In the genomic region with DNA sequence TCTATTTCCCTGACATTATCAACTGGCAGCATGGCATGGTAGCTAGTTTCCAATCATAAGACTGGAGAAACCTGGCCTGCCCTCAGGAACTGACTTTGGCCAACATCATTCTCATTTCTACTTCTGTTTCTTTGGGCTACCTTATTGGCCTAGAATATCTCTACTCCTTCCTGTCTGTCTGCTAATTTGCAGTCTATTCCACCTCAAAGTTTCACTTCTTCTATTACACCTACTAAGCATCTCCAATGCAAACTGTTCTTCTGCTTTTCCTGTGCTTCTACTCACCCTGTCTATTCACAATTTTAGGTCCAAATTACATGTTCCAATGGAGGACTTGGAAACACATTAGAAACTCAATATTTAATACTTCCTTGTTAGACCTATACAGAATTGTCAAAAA, we compare ENCODE assay signal across 13 cellular contexts.
DNase-seq lines count a peak whose midpoint lies in the region; ATAC-seq, FAIRE-seq and TF ChIP-seq lines count a peak whose summit lies in the region.
"Had no signal": no experiment of that assay in that cellular context is flagged by ENCODE, and none has a peak within 500 bp of the region (broad histone marks: within the 10 kb centered on the region; RNA-seq: fewer than 3 reads in every experiment).

No MANE protein-coding gene starts in this region.

- H3K9me3 ChIP-seq in OCI-LY3 (ENCODE audit: insufficient read depth, low read length) (no peaks in the 10 kb centered on the region), GM23248 (ENCODE audit: low read depth) (no peaks in the 10 kb centered on the region)
- H3K9me3 ChIP-seq: right lobe of liver, transverse colon had no signal

- no peak for DNase-seq in H54 (ENCODE audit: insufficient read length, low spot score)
- no peak for DNase-seq in AML-193 (lab: John Stamatoyannopoulos, UW)
- no peak for DNase-seq in dedifferentiated amniotic fluid mesenchymal stem cell (ENCODE audit: extremely low spot score)
- no peak for DNase-seq in GM23248
- DNase-seq: activated CD8-positive, alpha-beta memory T cell treated with anti-CD3 and anti-CD28 coated beads for 24 hours; NCI-H748 treated with DMSO at 0.1 percent for 48 hours; right lobe of liver; transverse colon had no signal

- TF ChIP-seq POLR2A in GM18505 (IDR thresholded peaks at IDR 0.05; ENCODE audit: borderline replicate concordance, extremely low read depth, insufficient read depth, insufficient read length), result no peak
- TF ChIP-seq POLR2A in H54 (IDR thresholded peaks at IDR 0.05; ENCODE audit: low read depth, low read length), result no peak

- no peak overlapping the region for H2AFZ ChIP-seq in OCI-LY3 (ENCODE audit: low read depth, low read length)
- no peak overlapping the region for H2AFZ ChIP-seq in GM23248
- H2AFZ ChIP-seq: hepatocyte had no signal

- no peaks in the 10 kb centered on the region for H3K36me3 ChIP-seq in OCI-LY3 (replicated peaks; ENCODE audit: low read depth, low read length)
- no peaks in the 10 kb centered on the region for H3K36me3 ChIP-seq in GM23248 (ENCODE audit: low read depth)
- H3K36me3 ChIP-seq: right lobe of liver, transverse colon had no signal

- H3K79me2 ChIP-seq in OCI-LY3 (ENCODE audit: low read length) (no peaks in the 10 kb centered on the region), GM23248 (ENCODE audit: insufficient read depth) (no peaks in the 10 kb centered on the region)
- H3K79me2 ChIP-seq: hepatocyte had no signal

- no peak for FAIRE-seq in H54 (lab: Jason Lieb, UNC)

- in situ Hi-C loops in GM23248 (cut with MboI), result no loop called here

- no peaks in the 10 kb centered on the region for H4K20me1 ChIP-seq in OCI-LY3 (ENCODE audit: insufficient read depth, low read length)
- no peaks in the 10 kb centered on the region for H4K20me1 ChIP-seq in GM23248 (ENCODE audit: insufficient read depth)

- 0 out of 2 replicates have a peak overlapping the region, but pooled peaks have one; percentile 18 for H3K4me2 ChIP-seq in OCI-LY3 (ENCODE audit: low read length)
- no peak overlapping the region for H3K4me2 ChIP-seq in GM23248 (ENCODE audit: unreplicated experiment)
- H3K4me2 ChIP-seq: hepatocyte had no signal

- ATAC-seq in GM18505 (IDR thresholded peaks at IDR 0.05; ENCODE audit: unreplicated experiment) (peak; percentile 98), GM21381 (IDR thresholded peaks at IDR 0.05; ENCODE audit: unreplicated experiment) (peak; percentile 80), HG03108 (IDR thresholded peaks at IDR 0.05; ENCODE audit: unreplicated experiment) (peak; percentile 94)
- ATAC-seq: right lobe of liver had no signal

- H3F3A ChIP-seq in GM23248 (ENCODE audit: insufficient read depth), result no peaks in the 10 kb centered on the region; the same call in 1 of the 2 replicates

- H3K9ac ChIP-seq in OCI-LY3 (ENCODE audit: low read length) (no peak overlapping the region), GM23248 (no peak overlapping the region)

- H3K27me3 ChIP-seq in OCI-LY3 (ENCODE audit: low read depth, low read length) (no peaks in the 10 kb centered on the region), GM23248 (replicated peaks; ENCODE audit: insufficient read depth) (peaks cover 4% of the 10 kb centered on the region)
- H3K27me3 ChIP-seq: hepatocyte, right lobe of liver, transverse colon had no signal

- no peaks in the 10 kb centered on the region for H3K9me2 ChIP-seq in GM23248 (ENCODE audit: insufficient read depth)

- TF ChIP-seq CTCF in OCI-LY3 (IDR thresholded peaks at IDR 0.05; ENCODE audit: low read depth, low read length), result no peak

- H3K4me1 ChIP-seq in OCI-LY3 (ENCODE audit: low read length) (peaks cover 11% of the 10 kb centered on the region), GM23248 (ENCODE audit: insufficient read depth) (no peaks in the 10 kb centered on the region)
- H3K4me1 ChIP-seq: transverse colon had no signal

- H3K4me3 ChIP-seq in OCI-LY3 (ENCODE audit: low read length) (no peak overlapping the region), GM23248 (no peak overlapping the region)
- H3K4me3 ChIP-seq: hepatocyte, right lobe of liver, transverse colon had no signal

- peak overlapping the region; percentile 41; the same call in 1 of the 2 replicates for H3K27ac ChIP-seq in OCI-LY3 (ENCODE audit: low read length)
- H3K27ac ChIP-seq in GM23248, result no peak overlapping the region
- H3K27ac ChIP-seq: hepatocyte, right lobe of liver, transverse colon had no signal
